Comparison of ENCODE assay signal across 2 cellular contexts in the genomic region with DNA sequence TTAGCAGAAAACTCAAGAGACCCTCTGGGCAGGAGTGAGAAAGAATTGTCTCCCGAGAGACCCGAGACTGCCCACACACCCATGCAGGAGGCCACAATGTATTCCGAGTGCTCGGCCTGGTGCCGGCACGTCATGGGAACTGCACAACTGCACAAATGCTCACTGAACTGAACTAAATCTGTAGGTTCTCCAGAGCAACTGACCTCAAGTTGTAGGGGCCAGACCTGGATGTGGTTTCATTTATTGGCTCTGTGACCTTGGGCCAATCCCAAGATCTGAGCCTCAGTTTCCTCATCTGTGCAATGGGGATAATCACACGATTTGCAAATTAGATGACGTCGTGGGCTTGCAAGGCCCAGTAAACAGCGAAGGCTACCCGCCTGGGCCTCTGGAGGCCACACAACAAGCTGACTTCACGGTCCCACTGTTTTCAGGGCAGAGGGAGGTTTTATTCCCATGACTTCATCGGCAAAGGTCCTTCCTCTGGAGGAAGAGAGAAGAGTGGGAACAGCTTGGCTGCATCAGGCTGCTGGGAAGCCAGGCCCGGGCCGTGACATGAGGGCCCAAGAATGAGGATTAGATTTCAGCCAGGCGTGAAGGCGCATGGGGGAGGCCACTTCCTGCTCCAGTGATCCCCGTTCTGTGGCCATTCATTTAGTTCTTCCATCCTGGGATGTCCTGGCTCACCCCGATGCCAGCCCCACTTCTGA.
TF ChIP-seq lines count a peak whose summit lies in the region.

No MANE protein-coding gene starts in this region.

TF ChIP-seq in Ishikawa, 13 proteins besides CTCF, POLR2A, EP300 and RAD21:
- TF ChIP-seq TAF1 (IDR thresholded peaks at IDR 0.05; ENCODE audit: low read depth), result no peak
- TF ChIP-seq, protein P1, sequence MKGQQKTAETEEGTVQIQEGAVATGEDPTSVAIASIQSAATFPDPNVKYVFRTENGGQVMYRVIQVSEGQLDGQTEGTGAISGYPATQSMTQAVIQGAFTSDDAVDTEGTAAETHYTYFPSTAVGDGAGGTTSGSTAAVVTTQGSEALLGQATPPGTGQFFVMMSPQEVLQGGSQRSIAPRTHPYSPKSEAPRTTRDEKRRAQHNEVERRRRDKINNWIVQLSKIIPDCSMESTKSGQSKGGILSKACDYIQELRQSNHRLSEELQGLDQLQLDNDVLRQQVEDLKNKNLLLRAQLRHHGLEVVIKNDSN (IDR thresholded peaks at IDR 0.05), result peak; percentile 4; the same call in 1 of the 2 replicates
- TF ChIP-seq CEBPB (IDR thresholded peaks at IDR 0.05), result 0 out of 2 replicates have a peak, but pooled peaks have one; percentile 9
- TF ChIP-seq FOXM1 (IDR thresholded peaks at IDR 0.05; ENCODE audit: borderline replicate concordance, low read depth), result peak; percentile 63
- TF ChIP-seq, protein P2, sequence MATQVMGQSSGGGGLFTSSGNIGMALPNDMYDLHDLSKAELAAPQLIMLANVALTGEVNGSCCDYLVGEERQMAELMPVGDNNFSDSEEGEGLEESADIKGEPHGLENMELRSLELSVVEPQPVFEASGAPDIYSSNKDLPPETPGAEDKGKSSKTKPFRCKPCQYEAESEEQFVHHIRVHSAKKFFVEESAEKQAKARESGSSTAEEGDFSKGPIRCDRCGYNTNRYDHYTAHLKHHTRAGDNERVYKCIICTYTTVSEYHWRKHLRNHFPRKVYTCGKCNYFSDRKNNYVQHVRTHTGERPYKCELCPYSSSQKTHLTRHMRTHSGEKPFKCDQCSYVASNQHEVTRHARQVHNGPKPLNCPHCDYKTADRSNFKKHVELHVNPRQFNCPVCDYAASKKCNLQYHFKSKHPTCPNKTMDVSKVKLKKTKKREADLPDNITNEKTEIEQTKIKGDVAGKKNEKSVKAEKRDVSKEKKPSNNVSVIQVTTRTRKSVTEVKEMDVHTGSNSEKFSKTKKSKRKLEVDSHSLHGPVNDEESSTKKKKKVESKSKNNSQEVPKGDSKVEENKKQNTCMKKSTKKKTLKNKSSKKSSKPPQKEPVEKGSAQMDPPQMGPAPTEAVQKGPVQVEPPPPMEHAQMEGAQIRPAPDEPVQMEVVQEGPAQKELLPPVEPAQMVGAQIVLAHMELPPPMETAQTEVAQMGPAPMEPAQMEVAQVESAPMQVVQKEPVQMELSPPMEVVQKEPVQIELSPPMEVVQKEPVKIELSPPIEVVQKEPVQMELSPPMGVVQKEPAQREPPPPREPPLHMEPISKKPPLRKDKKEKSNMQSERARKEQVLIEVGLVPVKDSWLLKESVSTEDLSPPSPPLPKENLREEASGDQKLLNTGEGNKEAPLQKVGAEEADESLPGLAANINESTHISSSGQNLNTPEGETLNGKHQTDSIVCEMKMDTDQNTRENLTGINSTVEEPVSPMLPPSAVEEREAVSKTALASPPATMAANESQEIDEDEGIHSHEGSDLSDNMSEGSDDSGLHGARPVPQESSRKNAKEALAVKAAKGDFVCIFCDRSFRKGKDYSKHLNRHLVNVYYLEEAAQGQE (IDR thresholded peaks at IDR 0.05; ENCODE audit: low read depth), result no peak
- no peak for TF ChIP-seq ZBTB7A (IDR thresholded peaks at IDR 0.05; ENCODE audit: low read depth)
- TF ChIP-seq, protein P3, sequence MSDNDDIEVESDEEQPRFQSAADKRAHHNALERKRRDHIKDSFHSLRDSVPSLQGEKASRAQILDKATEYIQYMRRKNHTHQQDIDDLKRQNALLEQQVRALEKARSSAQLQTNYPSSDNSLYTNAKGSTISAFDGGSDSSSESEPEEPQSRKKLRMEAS (IDR thresholded peaks at IDR 0.05), result peak; percentile 87
- peak; percentile 27; the same call in 1 of the 2 replicates for TF ChIP-seq YY1 (IDR thresholded peaks at IDR 0.05; ENCODE audit: low read depth)
- TF ChIP-seq TEAD4 (IDR thresholded peaks at IDR 0.05), result peak; percentile 80
- no peak for TF ChIP-seq CREB1 (IDR thresholded peaks at IDR 0.05; ENCODE audit: low read depth)
- TF ChIP-seq TCF12 (IDR thresholded peaks at IDR 0.05; ENCODE audit: low read depth), result peak; percentile 93
- TF ChIP-seq NFIC (IDR thresholded peaks at IDR 0.05), result peak; percentile 77
- TF ChIP-seq EGR1 (IDR thresholded peaks at IDR 0.05), result no peak
TF ChIP-seq in Ishikawa: peak in this region for 8.

TF ChIP-seq in HepG2, 621 proteins besides CTCF, POLR2A, EP300 and RAD21:
- TF ChIP-seq ZMYM3 (CRISPR knock-in tag; IDR thresholded peaks at IDR 0.05), result 0 out of 2 replicates have a peak, but pooled peaks have one; percentile 25
- TF ChIP-seq BRCA1 (CRISPR knock-in tag; IDR thresholded peaks at IDR 0.05), result no peak
- no peak for TF ChIP-seq REPIN1 (CRISPR knock-in tag; IDR thresholded peaks at IDR 0.05; ENCODE audit: borderline replicate concordance, low read depth)
- TF ChIP-seq CBX5 (CRISPR knock-in tag; IDR thresholded peaks at IDR 0.05; ENCODE audit: borderline replicate concordance), result no peak
- TF ChIP-seq SMARCE1 (IDR thresholded peaks at IDR 0.05; ENCODE audit: borderline replicate concordance), result no peak
- no peak for TF ChIP-seq HNRNPK (IDR thresholded peaks at IDR 0.05; ENCODE audit: low read depth, low read length, poor library complexity, severe bottlenecking)
- TF ChIP-seq ZNF629 (CRISPR knock-in tag; conservative IDR thresholded peaks at IDR 0.05), result peak; percentile 91
- TF ChIP-seq RFX5 (IDR thresholded peaks at IDR 0.05; ENCODE audit: low read depth, low read length), result no peak
TF ChIP-seq in HepG2: peak in this region for 2.
